Comparison of ENCODE assay signal across 9 cellular contexts in genomic region chrY:14523881-14524245, GRCh38. TPM values are rescaled to one million over a fixed set of nuclear protein-coding genes. Genes with fewer than 3 reads are reported as not detected.
DNase-seq lines count a peak whose midpoint lies in the region; ATAC-seq and TF ChIP-seq lines count a peak whose summit lies in the region.
"Had no signal": no experiment of that assay in that cellular context is flagged by ENCODE, and none has a peak within 500 bp of the region (broad histone marks: within the 10 kb centered on the region; RNA-seq: fewer than 3 reads in every experiment).

No MANE protein-coding gene starts in this region.

- no peak overlapping the region for H3K27ac ChIP-seq in Peyer's patch

- in situ Hi-C loops in KBM-7 (cut with MboI; ENCODE audit: low pct_unique_long_range_greater_than_20kb, low sequenced_read_pairs): no loop called here

- no peaks in the 10 kb centered on the region for H3K9me3 ChIP-seq in Peyer's patch

- H3K4me1 Mint-ChIP-seq in activated T-cell treated with anti-CD3 and anti-CD28 coated beads, Interleukin-2, amount 50 U/mL, for 4 hours (ENCODE audit: low read depth): peaks cover 13% of the 10 kb centered on the region
- no peaks in the 10 kb centered on the region for H3K4me1 Mint-ChIP-seq in stimulated activated naive CD8-positive, alpha-beta T cell treated with anti-CD3 and anti-CD28 coated beads, Interleukin-15, Interleukin-2, amounts not matched to agents 100 ng/mL and 50 ng/mL, for 24 hours (ENCODE audit: low read depth)

- peak overlapping the region; percentile 81 for H3K4me3 Mint-ChIP-seq in activated T-cell treated with anti-CD3 and anti-CD28 coated beads, Interleukin-2, amount 50 U/mL, for 4 hours
- peak overlapping the region; percentile 54 for H3K4me3 Mint-ChIP-seq in stimulated activated naive CD8-positive, alpha-beta T cell treated with anti-CD3 and anti-CD28 coated beads, Interleukin-15, Interleukin-2, amounts not matched to agents 100 ng/mL and 50 ng/mL, for 24 hours

- no peak for TF ChIP-seq POLR2A in Peyer's patch (IDR thresholded peaks at IDR 0.05)

- H3K4me1 ChIP-seq in Peyer's patch: no peaks in the 10 kb centered on the region

- no peak for TF ChIP-seq CTCF in fibroblast of pulmonary artery (IDR thresholded peaks at IDR 0.05; ENCODE audit: low read length, missing control alignments)
- TF ChIP-seq CTCF in Peyer's patch (IDR thresholded peaks at IDR 0.05): no peak

- DNase-seq in activated T-cell treated with anti-CD3 and anti-CD28 coated beads, Interleukin-2, amount 50 U/mL, for 4 hours: no peak
- DNase-seq in activated T-cell treated with anti-CD3 and anti-CD28 coated beads for 4 hours: no peak
- peak; percentile 58 for DNase-seq in KBM-7
- DNase-seq in fibroblast of pulmonary artery (ENCODE audit: low read depth): no peak
- no peak for DNase-seq in Peyer's patch

- peak in 1 of 2 donors; percentile 23 for ATAC-seq in activated T-cell treated with anti-CD3 and anti-CD28 coated beads, Interleukin-2, amount 50 U/mL, for 4 hours
- no peak for ATAC-seq in GM21529 (IDR thresholded peaks at IDR 0.05; ENCODE audit: unreplicated experiment)
- ATAC-seq in GM19351 (IDR thresholded peaks at IDR 0.05; ENCODE audit: unreplicated experiment): no peak

- H3K36me3 ChIP-seq in Peyer's patch: no peaks in the 10 kb centered on the region

- no peaks in the 10 kb centered on the region for H3K36me3 Mint-ChIP-seq in activated T-cell treated with anti-CD3 and anti-CD28 coated beads, Interleukin-2, amount 50 U/mL, for 4 hours (ENCODE audit: insufficient read depth)
- no peaks in the 10 kb centered on the region for H3K36me3 Mint-ChIP-seq in stimulated activated naive CD8-positive, alpha-beta T cell treated with anti-CD3 and anti-CD28 coated beads, Interleukin-15, Interleukin-2, amounts not matched to agents 100 ng/mL and 50 ng/mL, for 24 hours (ENCODE audit: low read depth)

- no peaks in the 10 kb centered on the region for H3K27me3 ChIP-seq in Peyer's patch

- peak overlapping the region; percentile 61 for H3K4me3 ChIP-seq in fibroblast of pulmonary artery (replicated peaks; ENCODE audit: low read depth, low read length)
- H3K4me3 ChIP-seq in Peyer's patch: peak overlapping the region in 2 of 4 donors; percentile 35 to 52

- H3K27ac Mint-ChIP-seq in stimulated activated naive CD8-positive, alpha-beta T cell treated with anti-CD3 and anti-CD28 coated beads, Interleukin-15, Interleukin-2, amounts not matched to agents 100 ng/mL and 50 ng/mL, for 24 hours: no peak overlapping the region

- peaks cover 8% of the 10 kb centered on the region for H3K27me3 Mint-ChIP-seq in activated T-cell treated with anti-CD3 and anti-CD28 coated beads, Interleukin-2, amount 50 U/mL, for 4 hours (ENCODE audit: low read depth)
- peaks cover 28% of the 10 kb centered on the region for H3K27me3 Mint-ChIP-seq in stimulated activated naive CD8-positive, alpha-beta T cell treated with anti-CD3 and anti-CD28 coated beads, Interleukin-15, Interleukin-2, amounts not matched to agents 100 ng/mL and 50 ng/mL, for 24 hours

- no peaks in the 10 kb centered on the region for H3K9me3 Mint-ChIP-seq in activated T-cell treated with anti-CD3 and anti-CD28 coated beads, Interleukin-2, amount 50 U/mL, for 4 hours
- no peaks in the 10 kb centered on the region for H3K9me3 Mint-ChIP-seq in stimulated activated naive CD8-positive, alpha-beta T cell treated with anti-CD3 and anti-CD28 coated beads, Interleukin-15, Interleukin-2, amounts not matched to agents 100 ng/mL and 50 ng/mL, for 24 hours

RNA-seq across cellular contexts. Expression of gene NLGN4Y, which starts 0.5 kb away (rescaled TPM):
- 1 to 10 TPM in 2 of 3 donors, under 1 TPM in 1; 0.11 to 2.1 (median 2.0) TPM for total RNA-seq in activated T-cell treated with anti-CD3 and anti-CD28 coated beads, Interleukin-2, amount 50 U/mL, for 4 hours
- 1 to 10 TPM in 1 of 4 donors, under 1 TPM in 1, not detected in 2; 0.70 to 5.7 TPM for total RNA-seq in Peyer's patch
- total RNA-seq: mononuclear cell had no signal
